ENCODE assay signal across 10 cellular contexts in genomic region chr2:161245671-161246070, GRCh38.
DNase-seq lines count a peak whose midpoint lies in the region; ATAC-seq, FAIRE-seq and TF ChIP-seq lines count a peak whose summit lies in the region.
"Had no signal": no experiment of that assay in that cellular context is flagged by ENCODE, and none has a peak within 500 bp of the region (broad histone marks: within the 10 kb centered on the region; RNA-seq: fewer than 3 reads in every experiment).

No MANE protein-coding gene starts in this region.

- H3K27ac Mint-ChIP-seq in naive thymus-derived CD8-positive, alpha-beta T cell = peak overlapping the region; percentile 86 to 98 (median 96)

- H3K4me1 ChIP-seq in DOHH2 (ENCODE audit: control insufficient read depth, low read length) (peaks cover 89% of the 10 kb centered on the region), Karpas-422 (ENCODE audit: low read length) (peaks cover 90% of the 10 kb centered on the region), GM12878 (ENCODE audit: control insufficient read depth, insufficient read depth, low read length) (peaks cover 15% of the 10 kb centered on the region)
- H3K4me1 ChIP-seq: uterus had no signal

- no TSS peak for BruUV-seq in GM12878 (replicated peaks; lab: Mats Ljungman, UMichigan)

- H3K9me3 ChIP-seq in DOHH2 (ENCODE audit: control insufficient read depth, insufficient read depth, low read length) (no peaks in the 10 kb centered on the region), Karpas-422 (ENCODE audit: low read length) (no peaks in the 10 kb centered on the region), GM12878 (replicated peaks; ENCODE audit: control insufficient read depth, insufficient read depth, low read length) (no peaks in the 10 kb centered on the region)
- H3K9me3 ChIP-seq: uterus had no signal

- ATAC-seq in GM12878 (no peak), HG03097 (IDR thresholded peaks at IDR 0.05; ENCODE audit: low FRiP score, unreplicated experiment) (no peak), HG02798 (IDR thresholded peaks at IDR 0.05; ENCODE audit: poor library complexity, unreplicated experiment) (no peak)
- ATAC-seq in naive thymus-derived CD8-positive, alpha-beta T cell = no peak

- H3K36me3 ChIP-seq in DOHH2 (ENCODE audit: control insufficient read depth, low read length) (peaks cover 5% of the 10 kb centered on the region; the same call in 1 of the 2 replicates), Karpas-422 (ENCODE audit: insufficient read depth, low read length) (no peaks in the 10 kb centered on the region), GM12878 (ENCODE audit: control insufficient read depth in 2 of 2, insufficient read depth in 2 of 2, low read length in 1 of 2) (peaks cover 0 to 4% of the 10 kb centered on the region in 2 experiments; a peak in 1 of 4 replicates)
- H3K36me3 ChIP-seq: uterus had no signal

- FAIRE-seq in GM12878 (lab: Jason Lieb, UNC) = no peak

- H3K27me3 Mint-ChIP-seq in naive thymus-derived CD8-positive, alpha-beta T cell = peaks cover 0 to 42% (median 0%) of the 10 kb centered on the region in 5 donors

- peaks cover 0 to 4% (median 0%) of the 10 kb centered on the region in 3 donors for H3K36me3 Mint-ChIP-seq in naive thymus-derived CD8-positive, alpha-beta T cell

- SMC1A ChIA-PET in GM12878 (lab: Charles Lee; ENCODE audit: uncharacterized antibody, unreplicated experiment) = interaction anchor here (1.1 to 1.8 kb wide), 6 partner anchors 8 to 28 kb away, joined by 3 to 10 read pairs (median 4); no protein-coding TSS in a partner anchor

- peak overlapping the region; percentile 42 to 95 (median 85) for H3K4me3 Mint-ChIP-seq in naive thymus-derived CD8-positive, alpha-beta T cell

- peak overlapping the region; percentile 73 for H3K4me3 ChIP-seq in DOHH2 (ENCODE audit: low read length)
- peak overlapping the region; percentile 71 for H3K4me3 ChIP-seq in Karpas-422 (ENCODE audit: low read length)
- peak overlapping the region; percentile 63 for H3K4me3 ChIP-seq in GM12878
- H3K4me3 ChIP-seq: uterus had no signal

- peak; percentile 74 for DNase-seq in Karpas-422
- no peak for DNase-seq in GM12878 (ENCODE audit: low read depth, low spot score)
- DNase-seq in naive thymus-derived CD8-positive, alpha-beta T cell = no peak
- DNase-seq in NCI-H2081 (lab: John Stamatoyannopoulos, UW) = no peak
- DNase-seq in SKM-1 (lab: John Stamatoyannopoulos, UW; ENCODE audit: unreplicated experiment) = no peak
- DNase-seq: activated CD8-positive, alpha-beta memory T cell treated with anti-CD3 and anti-CD28 coated beads, Interleukin-2, amount 50 U/mL, for 4 hours; uterus had no signal

- TF ChIP-seq CTCF in DOHH2 (IDR thresholded peaks at IDR 0.05; ENCODE audit: low read depth, low read length, poor library complexity, severe bottlenecking) = no peak
- TF ChIP-seq CTCF in GM12878 (IDR thresholded peaks at IDR 0.05 in 2 of 3, conservative IDR thresholded peaks at IDR 0.05 in 1 of 3; ENCODE audit: control insufficient read depth in 2 of 3, extremely low read depth in 1 of 3, insufficient read depth in 1 of 3, low read depth in 3 of 3, low read length in 3 of 3) = no peak

- CTCF ChIA-PET in GM12878 (lab: Yijun Ruan, JAX) = interaction anchor here (1.9 to 6.5 kb wide), 3 partner anchors 8 to 22 kb away, joined by 7 to 67 read pairs (median 26); no protein-coding TSS in a partner anchor

- H3K79me2 ChIP-seq in DOHH2 (ENCODE audit: control insufficient read depth, low read length) (peaks cover 20% of the 10 kb centered on the region), Karpas-422 (ENCODE audit: low read length) (peaks cover 9% of the 10 kb centered on the region; the same call in 1 of the 2 replicates), GM12878 (ENCODE audit: control insufficient read depth, insufficient read depth, low read length) (peaks cover 16% of the 10 kb centered on the region)

- peaks cover 10 to 51% (median 43%) of the 10 kb centered on the region in 4 donors for H3K4me1 Mint-ChIP-seq in naive thymus-derived CD8-positive, alpha-beta T cell

- no peak for TF ChIP-seq EP300 in GM12878 (IDR thresholded peaks at IDR 0.05; ENCODE audit: borderline replicate concordance in 1 of 2, control insufficient read depth in 1 of 2, low read depth in 2 of 2, low read length in 2 of 2)

- H4K20me1 ChIP-seq in DOHH2 (ENCODE audit: control insufficient read depth, insufficient read depth, low read depth, low read length) = no peaks in the 10 kb centered on the region
- H4K20me1 ChIP-seq in Karpas-422 (ENCODE audit: insufficient read depth, low read depth, low read length) = no peaks in the 10 kb centered on the region
- H4K20me1 ChIP-seq in GM12878 (ENCODE audit: control insufficient read depth, insufficient read depth) = no peaks in the 10 kb centered on the region

- H3K9me3 Mint-ChIP-seq in naive thymus-derived CD8-positive, alpha-beta T cell = no peaks in the 10 kb centered on the region

- in situ Hi-C loops in GM12878 (cut with MboI) = no loop called here

- POLR2A ChIA-PET in GM12878 (lab: Charles Lee) = interaction anchor here (0.6 to 2.3 kb wide), 4 partner anchors 10 to 72 kb away, joined by 3 to 7 read pairs (median 4); partner anchors contain the start of gene PSMD14
- POLR2A ChIA-PET in naive thymus-derived CD8-positive, alpha-beta T cell (lab: Charles Lee) = interaction anchor here (1.6 kb wide), 1 partner anchor 8 kb away, joined by 5 read pairs; no protein-coding TSS in a partner anchor

- peak overlapping the region; percentile 88 for H3K4me2 ChIP-seq in DOHH2 (ENCODE audit: low read length)
- peak overlapping the region; percentile 90 for H3K4me2 ChIP-seq in Karpas-422 (ENCODE audit: low read depth, low read length, poor library complexity, severe bottlenecking)
- H3K4me2 ChIP-seq in GM12878 (ENCODE audit: control insufficient read depth, insufficient read depth) = peak overlapping the region; percentile 94

- no peak for TF ChIP-seq POLR2A in GM12878 (IDR thresholded peaks at IDR 0.05; ENCODE audit: low read depth, low read length)

- H3K9ac ChIP-seq in Karpas-422 (ENCODE audit: low read length) = peak overlapping the region; percentile 74
- peak overlapping the region; percentile 81 for H3K9ac ChIP-seq in GM12878 (ENCODE audit: control insufficient read depth, insufficient read depth, low read length)

- H3K27ac ChIP-seq in DOHH2 (ENCODE audit: low read depth, low read length) (peak overlapping the region; percentile 87), Karpas-422 (ENCODE audit: low read length) (peak overlapping the region; percentile 94), GM12878 (ENCODE audit: control insufficient read depth, insufficient read depth) (peak overlapping the region; percentile 84)
- H3K27ac ChIP-seq: uterus had no signal

- H2AFZ ChIP-seq in Karpas-422 (ENCODE audit: low read length) (no peak overlapping the region), GM12878 (ENCODE audit: control insufficient read depth, low read depth, low read length) (no peak overlapping the region; the same call in 1 of the 2 replicates)

- TF ChIP-seq RAD21 in GM12878 (IDR thresholded peaks at IDR 0.05; ENCODE audit: insufficient read depth, low read depth, low read length) = no peak

- intact Hi-C loops in GM12878 (cut with micrococcal nuclease; ENCODE audit: unreplicated experiment) = loop anchor here (5.0 kb wide), 1 partner anchor 168 kb away; no protein-coding TSS in a partner anchor

- peaks cover 65% of the 10 kb centered on the region for H3F3A ChIP-seq in DOHH2 (ENCODE audit: control insufficient read depth, insufficient read depth)

- H3K27me3 ChIP-seq in DOHH2 (ENCODE audit: control insufficient read depth, low read length) (no peaks in the 10 kb centered on the region), Karpas-422 (ENCODE audit: low read length) (no peaks in the 10 kb centered on the region), GM12878 (replicated peaks in 1 of 2; ENCODE audit: control insufficient read depth in 2 of 2, insufficient read depth in 2 of 2, low read length in 1 of 2) (no peaks in the 10 kb centered on the region)

- H3K9me2 ChIP-seq in DOHH2 (replicated peaks; ENCODE audit: control insufficient read depth, low read length) = no peaks in the 10 kb centered on the region
- H3K9me2 ChIP-seq in Karpas-422 (replicated peaks; ENCODE audit: insufficient read depth, low read length) = no peaks in the 10 kb centered on the region

- RAD21 ChIA-PET in GM12878 (lab: Charles Lee; ENCODE audit: unreplicated experiment) = interaction anchor here (1.2 to 1.8 kb wide), 3 partner anchors 9 to 22 kb away, joined by 3 to 8 read pairs (median 5); no protein-coding TSS in a partner anchor

- WGBS in GM12878 (ENCODE audit: insufficient coverage, insufficient replicate concordance, low lambda C conversion rate, missing lambda C conversion rate) = 0% methylated on average over 2 of the region's 2 CpGs

TF ChIP-seq in GM12878, 131 proteins besides CTCF, POLR2A, EP300 and RAD21:
- peak; percentile 50; the same call in 1 of the 2 replicates for TF ChIP-seq ATF7 (IDR thresholded peaks at IDR 0.05; ENCODE audit: low read depth)
- no peak for TF ChIP-seq MEF2B (IDR thresholded peaks at IDR 0.05; ENCODE audit: partially characterized antibody, poor library complexity, severe bottlenecking)
